In the genomic region with DNA sequence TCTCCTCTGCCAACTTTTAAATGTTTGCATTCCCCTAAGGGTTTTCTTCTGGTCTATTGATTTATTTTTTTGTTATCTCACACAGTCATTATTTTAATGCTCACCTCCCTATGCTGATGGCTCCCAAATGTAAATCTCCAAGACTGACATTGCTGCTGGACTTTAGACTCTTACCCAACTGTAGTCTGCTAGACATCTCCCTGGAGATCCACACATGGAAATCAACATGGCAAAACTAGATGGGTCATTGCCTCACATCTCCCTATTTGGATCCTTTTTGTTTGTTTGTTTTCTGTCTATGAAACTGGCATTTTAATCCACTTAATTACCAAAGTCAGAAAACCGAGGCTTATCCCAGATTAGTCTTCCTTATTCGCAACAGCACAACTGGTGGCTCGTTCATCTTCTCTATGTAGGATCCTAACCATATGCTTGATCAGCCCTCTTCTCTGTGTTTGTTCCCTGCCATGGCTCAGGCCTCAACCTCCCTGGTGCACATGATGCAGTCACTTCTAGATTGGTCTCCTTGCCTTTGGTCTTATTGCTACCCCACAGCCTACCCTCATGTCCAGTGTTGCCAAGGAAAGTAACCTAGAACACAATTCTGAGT, we compare ENCODE assay signal across 17 cellular contexts. TPM values are rescaled to one million over a fixed set of nuclear protein-coding genes. Genes with fewer than 3 reads are reported as not detected.
DNase-seq lines count a peak whose midpoint lies in the region; TF ChIP-seq lines count a peak whose summit lies in the region.
"Had no signal": no experiment of that assay in that cellular context is flagged by ENCODE, and none has a peak within 500 bp of the region (broad histone marks: within the 10 kb centered on the region; RNA-seq: fewer than 3 reads in every experiment).

No MANE protein-coding gene starts in this region.

- H3K9me2 ChIP-seq in hepatocyte (replicated peaks; ENCODE audit: insufficient read depth) = no peaks in the 10 kb centered on the region

- H3K4me1 Mint-ChIP-seq in endothelial cell (ENCODE audit: unreplicated experiment) = no peaks in the 10 kb centered on the region

- no peak overlapping the region for H3K4me3 ChIP-seq in hepatocyte
- H3K4me3 ChIP-seq in uterus = no peak overlapping the region
- H3K4me3 ChIP-seq: SJCRH30 had no signal

- TF ChIP-seq POLR2A in uterus (IDR thresholded peaks at IDR 0.05) = no peak

- DNase-seq in DMS53 (lab: John Stamatoyannopoulos, UW) (peak; percentile 16), DMS53 treated with DMSO at 0.1 percent for 48 hours (lab: John Stamatoyannopoulos, UW; ENCODE audit: unreplicated experiment) (no peak), NCI-H524 treated with DMSO at 0.1 percent for 48 hours (lab: John Stamatoyannopoulos, UW) (peak; percentile 7), hepatocyte (ENCODE audit: low spot score) (peak; percentile 32), renal cortical epithelial cell (ENCODE audit: low read depth) (peak; percentile 19), endothelial cell (ENCODE audit: low spot score) (no peak), uterus (no peak), NCI-H1417 (lab: John Stamatoyannopoulos, UW) (no peak)
- DNase-seq: Calu3; CD4-positive, alpha-beta memory T cell; H7; NCI-H2029 treated with DMSO at 0.1 percent for 48 hours; NCI-H2171 treated with DMSO at 0.1 percent for 48 hours; NCI-H510A; SJCRH30 had no signal

- H3K9me3 Mint-ChIP-seq in endothelial cell (ENCODE audit: unreplicated experiment) = no peaks in the 10 kb centered on the region
- H3K9me3 Mint-ChIP-seq: CD4-positive, alpha-beta memory T cell had no signal

- H3K27ac Mint-ChIP-seq in endothelial cell (ENCODE audit: unreplicated experiment) = no peak overlapping the region
- H3K27ac Mint-ChIP-seq: B cell had no signal

- no peaks in the 10 kb centered on the region for H3K36me3 ChIP-seq in hepatocyte (replicated peaks; ENCODE audit: insufficient read depth, low read depth)
- H3K36me3 ChIP-seq in uterus = no peaks in the 10 kb centered on the region
- H3K36me3 ChIP-seq: SJCRH30 had no signal

- intact Hi-C loops in uterus (cut with DNase I; ENCODE audit: low total_unique reads) = no loop called here

- no peaks in the 10 kb centered on the region for H4K20me1 ChIP-seq in hepatocyte (ENCODE audit: insufficient read depth, poor library complexity, severe bottlenecking)

- WGBS in hepatocyte (ENCODE audit: low lambda C conversion rate, missing lambda C conversion rate) = 87% methylated on average over 3 of the region's 3 CpGs

- no peak overlapping the region for H2AFZ ChIP-seq in hepatocyte

- H3K4me2 ChIP-seq in hepatocyte = no peak overlapping the region

- H3K27me3 Mint-ChIP-seq in endothelial cell (ENCODE audit: unreplicated experiment) = peaks cover 1% of the 10 kb centered on the region

- no peaks in the 10 kb centered on the region for H3K79me2 ChIP-seq in hepatocyte

- H3K4me1 ChIP-seq in hepatocyte (ENCODE audit: insufficient read depth) (no peaks in the 10 kb centered on the region), uterus (no peaks in the 10 kb centered on the region)
- H3K4me1 ChIP-seq: SJCRH30 had no signal

- H3K9me3 ChIP-seq in hepatocyte (ENCODE audit: low read depth) (no peaks in the 10 kb centered on the region), uterus (no peaks in the 10 kb centered on the region)
- H3K9me3 ChIP-seq: SJCRH30 had no signal

- H3K27ac ChIP-seq in hepatocyte = no peak overlapping the region
- no peak overlapping the region for H3K27ac ChIP-seq in uterus
- H3K27ac ChIP-seq: 22Rv1, SJCRH30 had no signal

- TF ChIP-seq CTCF in hepatocyte (IDR thresholded peaks at IDR 0.05; ENCODE audit: poor library complexity) (no peak), endothelial cell (IDR thresholded peaks at IDR 0.05; ENCODE audit: unreplicated experiment) (no peak), uterus (IDR thresholded peaks at IDR 0.05) (no peak)

- H3K27me3 ChIP-seq in hepatocyte = peaks cover 6% of the 10 kb centered on the region
- H3K27me3 ChIP-seq in uterus = no peaks in the 10 kb centered on the region
- H3K27me3 ChIP-seq: SJCRH30 had no signal

- no peaks in the 10 kb centered on the region for H3K36me3 Mint-ChIP-seq in endothelial cell (ENCODE audit: low read depth, unreplicated experiment)
- H3K36me3 Mint-ChIP-seq: CD4-positive, alpha-beta memory T cell had no signal

- H3K4me3 Mint-ChIP-seq in endothelial cell (ENCODE audit: unreplicated experiment) = no peak overlapping the region
- H3K4me3 Mint-ChIP-seq: B cell; CD4-positive, alpha-beta memory T cell had no signal

RNA-seq across cellular contexts. Expression of a gene that starts 37.3 kb away (rescaled TPM):
- 164 and 166 TPM in 2 replicates for total RNA-seq in hepatocyte
- 102 and 124 TPM in 2 replicates for polyA plus RNA-seq in hepatocyte
- 51.0 and 73.3 TPM in 2 replicates for total RNA-seq in renal cortical epithelial cell
- total RNA-seq in endothelial cell (ENCODE audit: unreplicated experiment) = 88.8 TPM
- 10 to 100 TPM in 3 of 4 donors, 1 to 10 TPM in 1; 7.7 to 56.0 (median 23.1) TPM for total RNA-seq in uterus

Comparison
In these comparisons a context has a peak if more than half of its experiments do, and no peak if none do; other contexts are left out.
1. DNase-seq: peak in DMS53 (single experiment), NCI-H524 treated with DMSO at 0.1 percent for 48 hours (single experiment), hepatocyte (single experiment) and renal cortical epithelial cell (single experiment); none in DMS53 treated with DMSO at 0.1 percent for 48 hours (single experiment), endothelial cell (single experiment), uterus (0 of 2) and NCI-H1417 (0 of 3).